In genomic region chr2:84719434-84719833, GRCh38 we compare ENCODE assay signal across 19 cellular contexts.
DNase-seq lines count a peak whose midpoint lies in the region; ATAC-seq lines count a peak whose summit lies in the region.
"Had no signal": no experiment of that assay in that cellular context is flagged by ENCODE, and none has a peak within 500 bp of the region (broad histone marks: within the 10 kb centered on the region; RNA-seq: fewer than 3 reads in every experiment).

No MANE protein-coding gene starts in this region.

- H3K27ac Mint-ChIP-seq in activated CD4-positive, alpha-beta T cell treated with anti-CD3 and anti-CD28 coated beads, Interleukin-2, amount 10 ng/mL, durations not matched to agents 24 days and 14 days: peak overlapping the region; percentile 30
- peak overlapping the region; percentile 74 for H3K27ac Mint-ChIP-seq in T-helper 1 cell treated with Interleukin-12 subunit alpha and Interleukin-12 subunit beta and Interleukin-4 antibody, amounts not matched to agents 30 μg/mL and 1 μg/mL, for 36 hours
- H3K27ac Mint-ChIP-seq in activated naive CD4-positive, alpha-beta T cell treated with anti-CD3 and anti-CD28 coated beads, Interleukin-2, amount 50 U/mL, for 72 hours: peak overlapping the region; percentile 85 to 87
- H3K27ac Mint-ChIP-seq in stimulated activated naive CD8-positive, alpha-beta T cell treated with anti-CD3 and anti-CD28 coated beads, Interleukin-15, amount 100 ng/mL, for 72 hours: peak overlapping the region; percentile 96
- H3K27ac Mint-ChIP-seq: H9 had no signal

- H3K27me3 Mint-ChIP-seq in activated CD4-positive, alpha-beta T cell treated with anti-CD3 and anti-CD28 coated beads, Interleukin-2, amount 10 ng/mL, durations not matched to agents 24 days and 14 days: no peaks in the 10 kb centered on the region
- no peaks in the 10 kb centered on the region for H3K27me3 Mint-ChIP-seq in T-helper 1 cell treated with Interleukin-12 subunit alpha and Interleukin-12 subunit beta and Interleukin-4 antibody, amounts not matched to agents 30 μg/mL and 1 μg/mL, for 36 hours (ENCODE audit: low read depth)
- no peaks in the 10 kb centered on the region for H3K27me3 Mint-ChIP-seq in stimulated activated naive CD8-positive, alpha-beta T cell treated with anti-CD3 and anti-CD28 coated beads, Interleukin-15, amount 100 ng/mL, for 72 hours

- peak overlapping the region; percentile 67 for H3K4me3 Mint-ChIP-seq in activated CD4-positive, alpha-beta T cell treated with anti-CD3 and anti-CD28 coated beads, Interleukin-2, amount 10 ng/mL, durations not matched to agents 24 days and 14 days
- peak overlapping the region; percentile 58 for H3K4me3 Mint-ChIP-seq in T-helper 1 cell treated with Interleukin-12 subunit alpha and Interleukin-12 subunit beta and Interleukin-4 antibody, amounts not matched to agents 30 μg/mL and 1 μg/mL, for 36 hours
- H3K4me3 Mint-ChIP-seq in stimulated activated naive CD8-positive, alpha-beta T cell treated with anti-CD3 and anti-CD28 coated beads, Interleukin-15, amount 100 ng/mL, for 72 hours: peak overlapping the region; percentile 80 to 87
- H3K4me3 Mint-ChIP-seq: H9 had no signal

- intact Hi-C loops in activated CD4-positive, alpha-beta T cell treated with anti-CD3 and anti-CD28 coated beads, Interleukin-2, amount 10 ng/mL, durations not matched to agents 24 days and 14 days (cut with micrococcal nuclease): no loop called here

- peaks cover 21% of the 10 kb centered on the region for H3K4me1 Mint-ChIP-seq in activated CD4-positive, alpha-beta T cell treated with anti-CD3 and anti-CD28 coated beads, Interleukin-2, amount 10 ng/mL, durations not matched to agents 24 days and 14 days
- H3K4me1 Mint-ChIP-seq in T-helper 1 cell treated with Interleukin-12 subunit alpha and Interleukin-12 subunit beta and Interleukin-4 antibody, amounts not matched to agents 30 μg/mL and 1 μg/mL, for 36 hours (ENCODE audit: low read depth): peaks cover 13% of the 10 kb centered on the region
- H3K4me1 Mint-ChIP-seq in stimulated activated naive CD8-positive, alpha-beta T cell treated with anti-CD3 and anti-CD28 coated beads, Interleukin-15, amount 100 ng/mL, for 72 hours: peaks cover 47% of the 10 kb centered on the region
- H3K4me1 Mint-ChIP-seq: H9 had no signal

- DNase-seq in activated CD4-positive, alpha-beta T cell treated with anti-CD3 and anti-CD28 coated beads, Interleukin-2, amount 10 ng/mL, durations not matched to agents 24 days and 14 days: peak; percentile 66
- DNase-seq in activated CD4-positive, alpha-beta T cell treated with anti-CD3 and anti-CD28 coated beads, Interleukin-2, amount 50 U/mL, for 1 hour: no peak
- no peak for DNase-seq in activated naive CD4-positive, alpha-beta T cell treated with anti-CD3 and anti-CD28 coated beads, Interleukin-2, amount 50 U/mL, for 72 hours (ENCODE audit: low spot score in 2 of 2)
- peak in 1 of 2 donors; percentile 32 for DNase-seq in stimulated activated naive CD8-positive, alpha-beta T cell treated with anti-CD3 and anti-CD28 coated beads, Interleukin-15, amount 100 ng/mL, for 72 hours
- DNase-seq in activated gamma-delta T cell treated with Interleukin-2 at 50 U/mL for 16 hours: no peak
- DNase-seq: C1 segment of cervical spinal cord, COR-L47, H9, KBM-7, NCI-H1092, NCI-H1694, NCI-H2107, NCI-H345, NCI-H69, SK-N-SH had no signal

- H3K36me3 Mint-ChIP-seq in activated CD4-positive, alpha-beta T cell treated with anti-CD3 and anti-CD28 coated beads, Interleukin-2, amount 10 ng/mL, durations not matched to agents 24 days and 14 days (ENCODE audit: low read depth): no peaks in the 10 kb centered on the region
- peaks cover 1% of the 10 kb centered on the region for H3K36me3 Mint-ChIP-seq in T-helper 1 cell treated with Interleukin-12 subunit alpha and Interleukin-12 subunit beta and Interleukin-4 antibody, amounts not matched to agents 30 μg/mL and 1 μg/mL, for 36 hours (ENCODE audit: low read depth)
- H3K36me3 Mint-ChIP-seq in activated naive CD4-positive, alpha-beta T cell treated with anti-CD3 and anti-CD28 coated beads, Interleukin-2, amount 50 U/mL, for 72 hours: peaks cover 5 to 7% of the 10 kb centered on the region in 2 donors

- no peaks in the 10 kb centered on the region for H3K9me3 Mint-ChIP-seq in activated CD4-positive, alpha-beta T cell treated with anti-CD3 and anti-CD28 coated beads, Interleukin-2, amount 10 ng/mL, durations not matched to agents 24 days and 14 days
- no peaks in the 10 kb centered on the region for H3K9me3 Mint-ChIP-seq in T-helper 1 cell treated with Interleukin-12 subunit alpha and Interleukin-12 subunit beta and Interleukin-4 antibody, amounts not matched to agents 30 μg/mL and 1 μg/mL, for 36 hours
- H3K9me3 Mint-ChIP-seq in activated naive CD4-positive, alpha-beta T cell treated with anti-CD3 and anti-CD28 coated beads, Interleukin-2, amount 50 U/mL, for 72 hours: peaks cover 4 to 12% of the 10 kb centered on the region in 2 donors
- H3K9me3 Mint-ChIP-seq in stimulated activated naive CD8-positive, alpha-beta T cell treated with anti-CD3 and anti-CD28 coated beads, Interleukin-15, amount 100 ng/mL, for 72 hours: no peaks in the 10 kb centered on the region
- H3K9me3 Mint-ChIP-seq: H9 had no signal

- ATAC-seq in activated naive CD4-positive, alpha-beta T cell treated with anti-CD3 and anti-CD28 coated beads, Interleukin-2, amount 50 U/mL, for 72 hours: peak; percentile 78 to 83
- peak; percentile 83 for ATAC-seq in stimulated activated naive CD8-positive, alpha-beta T cell treated with anti-CD3 and anti-CD28 coated beads, Interleukin-15, amount 100 ng/mL, for 72 hours
- ATAC-seq in HG02884 (IDR thresholded peaks at IDR 0.05; ENCODE audit: unreplicated experiment): no peak
- no peak for ATAC-seq in GM19395 (IDR thresholded peaks at IDR 0.05; ENCODE audit: unreplicated experiment)
- ATAC-seq: Right ventricle myocardium inferior had no signal

Comparison
In these comparisons a context has a peak if more than half of its experiments do, and no peak if none do; other contexts are left out.
1. H3K27ac Mint-ChIP-seq: peak in every context shown above with its lines; median percentile 96 in stimulated activated naive CD8-positive, alpha-beta T cell treated with anti-CD3 and anti-CD28 coated beads, Interleukin-15, amount 100 ng/mL, for 72 hours; 86 in activated naive CD4-positive, alpha-beta T cell treated with anti-CD3 and anti-CD28 coated beads, Interleukin-2, amount 50 U/mL, for 72 hours; 74 in T-helper 1 cell treated with Interleukin-12 subunit alpha and Interleukin-12 subunit beta and Interleukin-4 antibody, amounts not matched to agents 30 μg/mL and 1 μg/mL, for 36 hours; 30 in activated CD4-positive, alpha-beta T cell treated with anti-CD3 and anti-CD28 coated beads, Interleukin-2, amount 10 ng/mL, durations not matched to agents 24 days and 14 days.
2. ATAC-seq: peak in activated naive CD4-positive, alpha-beta T cell treated with anti-CD3 and anti-CD28 coated beads, Interleukin-2, amount 50 U/mL, for 72 hours (2 of 2) and stimulated activated naive CD8-positive, alpha-beta T cell treated with anti-CD3 and anti-CD28 coated beads, Interleukin-15, amount 100 ng/mL, for 72 hours (single experiment); none in HG02884 (single experiment) and GM19395 (single experiment).
3. Peak in every context shown above with its lines, with median percentiles within 50 percentile points of each other: H3K4me3 Mint-ChIP-seq.